In the genomic region with DNA sequence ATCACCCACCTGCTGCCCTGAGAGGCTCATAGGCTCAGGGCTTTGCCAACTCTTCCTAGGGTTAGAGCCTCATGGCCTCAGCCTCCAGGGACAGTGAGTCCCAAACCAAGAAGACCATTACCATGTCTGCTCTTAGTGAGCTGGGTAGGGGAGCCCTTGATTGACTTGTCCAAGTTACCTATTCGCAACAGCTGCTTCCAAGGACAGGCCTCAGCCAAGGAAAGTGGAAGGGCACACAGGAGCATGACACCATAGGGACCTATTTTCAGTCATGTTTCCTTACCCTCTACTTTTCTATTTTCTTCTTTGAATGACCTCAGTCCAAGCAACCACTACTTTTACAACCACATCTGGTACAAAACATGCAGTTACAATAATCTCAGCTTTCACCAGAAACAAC, we compare ENCODE assay signal across 22 cellular contexts.
"Had no signal": no experiment of that assay in that cellular context is flagged by ENCODE, and none has a peak within 500 bp of the region (broad histone marks: within the 10 kb centered on the region; RNA-seq: fewer than 3 reads in every experiment).

No MANE protein-coding gene starts in this region.

- H3K36me3 ChIP-seq: esophagus squamous epithelium, gastrocnemius medialis, neural progenitor cell, thoracic aorta, vagina, WERI-Rb-1 had no signal

- H3K4me3 ChIP-seq: coronary artery, esophagus squamous epithelium, gastrocnemius medialis, neural progenitor cell, thoracic aorta, vagina had no signal

- H3K36me3 Mint-ChIP-seq: neural progenitor cell, type B pancreatic cell had no signal

- ATAC-seq: gastrocnemius medialis, left ventricle myocardium superior had no signal

- H3K4me3 Mint-ChIP-seq: activated T-helper 1 cell treated with anti-CD3 and anti-CD28 coated beads, Interleukin-12 subunit alpha, Interleukin-12 subunit beta, Interleukin-2, Interleukin-4 antibody, amounts not matched to agents 30 ng/mL and 10 ng/mL and 1 ng/mL, durations not matched to agents 14 hours and 24 hours and 36 hours; endodermal cell; neural progenitor cell; T-helper 2 cell treated with Interferon-gamma antibody and Interleukin-4, amounts not matched to agents 5 μg/mL and 100 μg/mL, for 36 hours; type B pancreatic cell had no signal

- H3K27ac ChIP-seq: coronary artery, esophagus squamous epithelium, gastrocnemius medialis, neural progenitor cell, thoracic aorta, vagina, WERI-Rb-1 had no signal

- H3K27me3 ChIP-seq: esophagus squamous epithelium, gastrocnemius medialis, neural progenitor cell, vagina had no signal

- H3K27ac Mint-ChIP-seq: activated T-helper 1 cell treated with anti-CD3 and anti-CD28 coated beads, Interleukin-12 subunit alpha, Interleukin-12 subunit beta, Interleukin-2, Interleukin-4 antibody, amounts not matched to agents 30 ng/mL and 10 ng/mL and 1 ng/mL, durations not matched to agents 14 hours and 24 hours and 36 hours; endodermal cell; neural progenitor cell; progenitor cell of endocrine pancreas; T-helper 2 cell treated with Interferon-gamma antibody and Interleukin-4, amounts not matched to agents 5 μg/mL and 100 μg/mL, for 36 hours; type B pancreatic cell had no signal

- H3K4me2 ChIP-seq: neural progenitor cell had no signal

- H3K9ac ChIP-seq: neural progenitor cell had no signal

- H3K4me1 ChIP-seq: gastrocnemius medialis, neural progenitor cell, vagina had no signal

- H3K9me3 Mint-ChIP-seq: neural progenitor cell, type B pancreatic cell had no signal

- H2AFZ ChIP-seq: neural progenitor cell had no signal

- DNase-seq: activated CD4-positive, CD25-positive, alpha-beta regulatory T cell treated with anti-CD3 and anti-CD28 coated beads, Interleukin-2, amount 50 U/mL, for 72 hours; activated CD8-positive, alpha-beta memory T cell treated with anti-CD3 and anti-CD28 coated beads, Interleukin-2, amount 50 U/mL, for 48 hours; cerebellar nuclear complex; endodermal cell; esophagus squamous epithelium; gastrocnemius medialis; hypothalamus; left ventricle myocardium superior; mammary epithelial cell; retina; stimulated activated CD4-positive, alpha-beta T cell treated with anti-CD3 and anti-CD28 coated beads, Interleukin-2, amount 100 ng/mL, for 48 hours; stimulated activated CD8-positive, alpha-beta memory T cell treated with anti-CD3 and anti-CD28 coated beads, Interleukin-4, amount 100 ng/mL, for 48 hours; stimulated activated naive CD4-positive, alpha-beta T cell; WERI-Rb-1 had no signal

- H3K27me3 Mint-ChIP-seq: progenitor cell of endocrine pancreas, type B pancreatic cell had no signal

- H3K9me3 ChIP-seq: esophagus squamous epithelium, gastrocnemius medialis, thoracic aorta, vagina had no signal
